Comparison of ENCODE assay signal across 37 cellular contexts in the genomic region with DNA sequence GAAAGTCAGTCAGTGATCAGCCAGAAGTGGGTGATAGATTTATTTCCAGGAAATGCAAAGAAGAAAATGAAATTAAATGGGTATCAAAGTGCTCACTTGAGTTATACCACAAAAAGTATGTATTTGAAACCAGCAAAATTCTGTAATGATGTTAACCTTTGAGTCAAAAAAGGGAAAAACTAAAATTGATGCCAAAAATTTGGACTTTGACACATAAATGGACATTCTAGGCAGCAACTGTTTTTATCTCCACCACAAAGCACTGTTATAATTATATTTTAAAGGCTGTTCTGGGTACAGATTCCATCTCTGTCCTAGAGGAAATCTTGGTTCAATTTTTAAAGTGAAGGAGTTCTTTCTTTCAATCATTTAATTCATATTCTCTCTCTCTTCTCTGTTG. TPM values are rescaled to one million over a fixed set of nuclear protein-coding genes. Genes with fewer than 3 reads are reported as not detected.
"Had no signal": no experiment of that assay in that cellular context is flagged by ENCODE, and none has a peak within 500 bp of the region (broad histone marks: within the 10 kb centered on the region; RNA-seq: fewer than 3 reads in every experiment).

No MANE protein-coding gene starts in this region.

- H3K27ac ChIP-seq: KMS-11 had no signal

- H3K9ac ChIP-seq: KMS-11 had no signal

- H3K27me3 ChIP-seq: MG63 had no signal

- H3K4me3 ChIP-seq: MG63 had no signal

- DNase-seq: Karpas-422, Kasumi-1, MG63, MM.1S, MV-4-11, NCI-H1048, NCI-H1092, NCI-H1092 treated with DMSO at 0.1 percent for 48 hours, NCI-H1105, NCI-H1105 treated with DMSO at 0.1 percent for 48 hours, NCI-H1417, NCI-H1417 treated with DMSO at 0.1 percent for 48 hours, NCI-H1436, NCI-H1436 treated with DMSO at 0.1 percent for 48 hours, NCI-H146, NCI-H1694, NCI-H1694 treated with DMSO at 0.1 percent for 48 hours, NCI-H187, NCI-H187 treated with DMSO at 0.1 percent for 48 hours, NCI-H1930, NCI-H2029, NCI-H2029 treated with DMSO at 0.1 percent for 48 hours, NCI-H2081, NCI-H2081 treated with DMSO at 0.1 percent for 48 hours, NCI-H2107, NCI-H2171, NCI-H2171 treated with DMSO at 0.1 percent for 48 hours, NCI-H2227 treated with DMSO at 0.1 percent for 48 hours, NCI-H226, NCI-H345, NCI-H446, NCI-H446 treated with DMSO at 0.1 percent for 48 hours, NCI-H510A, NCI-H510A treated with DMSO at 0.1 percent for 48 hours had no signal

- H3K4me2 ChIP-seq: KMS-11 had no signal

- H3K36me3 ChIP-seq: MG63 had no signal

- H3K9me3 ChIP-seq: MG63 had no signal

RNA-seq across cellular contexts. Expression of a gene that starts 31.7 kb away (rescaled TPM):
- total RNA-seq: M059J, MCF 10A had no signal
